ENCODE assay signal across 17 cellular contexts in genomic region chr9:124698265-124698664, GRCh38.
A peak's percentile ranks its signal among the peaks of the same experiment; 100 is the strongest.
DNase-seq lines count a peak whose midpoint lies in the region; ATAC-seq and TF ChIP-seq lines count a peak whose summit lies in the region.
"Had no signal": no experiment of that assay in that cellular context is flagged by ENCODE, and none has a peak within 500 bp of the region (broad histone marks: within the 10 kb centered on the region; RNA-seq: fewer than 3 reads in every experiment).

No MANE protein-coding gene starts in this region.

- no peaks in the 10 kb centered on the region for H4K20me1 ChIP-seq in SK-N-SH (ENCODE audit: insufficient read depth)

- H3K27me3 ChIP-seq in SK-N-SH (ENCODE audit: insufficient read depth) = no peaks in the 10 kb centered on the region
- H3K27me3 ChIP-seq: BLaER1 treated with 17β-estradiol and CSF1 and Interleukin-3, amounts not matched to agents 10 nM and 100 nM; esophagus muscularis mucosa had no signal

- DNase-seq in ELR (ENCODE audit: low read depth) (peak; percentile 80), SK-N-SH (peak; percentile 6), fibroblast of mammary gland (ENCODE audit: low read depth) (peak; percentile 59), non-pigmented ciliary epithelial cell (ENCODE audit: low read depth) (peak; percentile 65), H4 (ENCODE audit: low spot score) (no peak), Right ventricle myocardium superior (no peak)
- DNase-seq in stimulated activated CD4-positive, alpha-beta T cell treated with anti-CD3 and anti-CD28 coated beads, Interleukin-2, amount 100 ng/mL, for 48 hours = no peak
- DNase-seq: activated CD8-positive, alpha-beta memory T cell treated with anti-CD3 and anti-CD28 coated beads for 24 hours; activated naive CD4-positive, alpha-beta T cell treated with Interleukin-2 at 50 U/mL for 16 hours; NCI-H1930; NCI-H748 treated with DMSO at 0.1 percent for 48 hours; stimulated activated CD4-positive, alpha-beta T cell treated with anti-CD3 and anti-CD28 coated beads, Interleukin-4, amount 100 ng/mL, for 24 hours had no signal

- peaks cover 64% of the 10 kb centered on the region; the same call in 1 of the 2 replicates for H3K79me2 ChIP-seq in SK-N-SH (ENCODE audit: insufficient read depth)

- peak overlapping the region; percentile 66; the same call in 1 of the 2 replicates for H3K4me2 ChIP-seq in SK-N-SH

- H3K27ac ChIP-seq in SK-N-SH (ENCODE audit: low read depth in 2 of 2, low read length in 1 of 2) = peak overlapping the region; percentile 77 to 91
- H3K27ac ChIP-seq: esophagus muscularis mucosa had no signal

- H3K4me1 ChIP-seq in SK-N-SH (ENCODE audit: control insufficient read depth in 1 of 2, insufficient read depth in 2 of 2, low read depth in 1 of 2, low read length in 1 of 2) = peaks cover 16 to 35% of the 10 kb centered on the region in 2 experiments

- WGBS in SK-N-SH (ENCODE audit: low lambda C conversion rate) = 21% methylated on average over 6 of the region's 6 CpGs

- TF ChIP-seq EP300 in SK-N-SH (IDR thresholded peaks at IDR 0.05; ENCODE audit: borderline replicate concordance in 1 of 2, low read depth in 1 of 2, low read length in 1 of 2) = no peak

- intact Hi-C loops in Right ventricle myocardium superior (cut with DNase I) = no loop called here

- no peaks in the 10 kb centered on the region for H3K9me2 ChIP-seq in SK-N-SH

- peaks cover 13 to 19% of the 10 kb centered on the region in 2 experiments for H3K36me3 ChIP-seq in SK-N-SH (replicated peaks in 1 of 2; ENCODE audit: control insufficient read depth in 1 of 2, insufficient read depth in 2 of 2, low read length in 1 of 2)
- H3K36me3 ChIP-seq: esophagus muscularis mucosa had no signal

- peak overlapping the region in 1 of 2 experiments; percentile 48; a peak in 2 of 4 replicates for H3K4me3 ChIP-seq in SK-N-SH (ENCODE audit: low read depth in 2 of 2, low read length in 1 of 2)
- H3K4me3 ChIP-seq in fibroblast of mammary gland (ENCODE audit: control insufficient read depth, low read depth, low read length) = peak overlapping the region; percentile 19
- H3K4me3 ChIP-seq: BLaER1 treated with 17β-estradiol and CSF1 and Interleukin-3, amounts not matched to agents 10 nM and 100 nM; esophagus muscularis mucosa had no signal

- peak overlapping the region; percentile 78 for H3K9ac ChIP-seq in SK-N-SH
- H3K9ac ChIP-seq: BLaER1 treated with 17β-estradiol and CSF1 and Interleukin-3, amounts not matched to agents 10 nM and 100 nM had no signal

- peaks cover 51% of the 10 kb centered on the region for H3F3A ChIP-seq in SK-N-SH (replicated peaks; ENCODE audit: insufficient read depth)

- H2AFZ ChIP-seq in SK-N-SH (ENCODE audit: low read depth) = no peak overlapping the region

- CTCF ChIA-PET in SK-N-SH (lab: Yijun Ruan, JAX) = interaction anchor here (1.1 to 3.2 kb wide), 2 partner anchors 13 to 18 kb away, joined by 3 to 18 read pairs; no protein-coding TSS in a partner anchor

- no peak for TF ChIP-seq RAD21 in SK-N-SH (IDR thresholded peaks at IDR 0.05; ENCODE audit: low read length)

- no peak for TF ChIP-seq CTCF in SK-N-SH (IDR thresholded peaks at IDR 0.05)
- TF ChIP-seq CTCF in fibroblast of mammary gland (conservative IDR thresholded peaks at IDR 0.05; ENCODE audit: control insufficient read depth, insufficient read depth, low read depth, low read length) = no peak

- H3K9me3 ChIP-seq in SK-N-SH = no peaks in the 10 kb centered on the region
- H3K9me3 ChIP-seq: esophagus muscularis mucosa had no signal

- POLR2A ChIA-PET in SK-N-SH (lab: Yijun Ruan, JAX) = no interaction called here

- ATAC-seq in HG03378 (IDR thresholded peaks at IDR 0.05; ENCODE audit: unreplicated experiment) (no peak), Right ventricle myocardium superior (ENCODE audit: poor library complexity) (no peak)
- ATAC-seq: Right ventricle myocardium inferior; stimulated activated effector memory CD8-positive, alpha-beta T cell treated with anti-CD3 and anti-CD28 coated beads, Interleukin-12 subunit alpha, Interleukin-12 subunit beta, amount 100 ng/mL, for 72 hours had no signal

TF ChIP-seq in SK-N-SH, 30 proteins besides CTCF, POLR2A, EP300 and RAD21:
- TF ChIP-seq PBX3 (IDR thresholded peaks at IDR 0.05) = peak; percentile 74; the same call in 1 of the 2 replicates
- TF ChIP-seq GABPA (IDR thresholded peaks at IDR 0.05; ENCODE audit: low read depth) = no peak
- TF ChIP-seq TCF12 (IDR thresholded peaks at IDR 0.05) = peak; percentile 51
- TF ChIP-seq YY1 (IDR thresholded peaks at IDR 0.05; ENCODE audit: low read depth) = no peak
- TF ChIP-seq RCOR1 (IDR thresholded peaks at IDR 0.05; ENCODE audit: low read length) = no peak
- 0 out of 2 replicates have a peak, but pooled peaks have one; percentile 21 for TF ChIP-seq MAX (IDR thresholded peaks at IDR 0.05; ENCODE audit: low read depth)
- peak; percentile 65; the same call in 1 of the 2 replicates for TF ChIP-seq TEAD4 (IDR thresholded peaks at IDR 0.05; ENCODE audit: borderline replicate concordance, insufficient read depth)
- TF ChIP-seq ZBTB33 (IDR thresholded peaks at IDR 0.05; ENCODE audit: borderline replicate concordance, low read depth) = no peak
- peak; percentile 52; the same call in 1 of the 2 replicates for TF ChIP-seq FOSL2 (IDR thresholded peaks at IDR 0.05; ENCODE audit: borderline replicate concordance, low read depth)
- TF ChIP-seq POLR2AphosphoS5 (IDR thresholded peaks at IDR 0.05; ENCODE audit: low read depth, low read length) = peak; percentile 12; the same call in 1 of the 2 replicates
TF ChIP-seq in SK-N-SH: peak in this region for 6.

Comparison
In these comparisons a context has a peak if more than half of its experiments do, and no peak if none do; other contexts are left out.
1. DNase-seq: peak in ELR (single experiment), SK-N-SH (single experiment), fibroblast of mammary gland (single experiment) and non-pigmented ciliary epithelial cell (single experiment); none in H4 (single experiment), stimulated activated CD4-positive, alpha-beta T cell treated with anti-CD3 and anti-CD28 coated beads, Interleukin-2, amount 100 ng/mL, for 48 hours (0 of 2) and Right ventricle myocardium superior (single experiment).